23 cellular contexts compared by ENCODE assay signal in genomic region chr7:10924370-10924769, GRCh38.
"Had no signal": no experiment of that assay in that cellular context is flagged by ENCODE, and none has a peak within 500 bp of the region (broad histone marks: within the 10 kb centered on the region; RNA-seq: fewer than 3 reads in every experiment).

No MANE protein-coding gene starts in this region.

- H3K4me1 Mint-ChIP-seq: memory B cell; naive B cell; stimulated activated naive B cell treated with anti-CD40 and anti-IgM and Interleukin-4, amounts not matched to agents 10 μg/mL and 1 μg/mL and 100 μg/mL, for 72 hours had no signal

- ATAC-seq: left lobe of liver; left ventricle myocardium superior; natural killer cell treated with Interleukin-12 subunit alpha and Interleukin-12 subunit beta and Interleukin-15 and Interleukin-18, amount 100 ng/mL, for 72 hours; right lobe of liver; stimulated activated naive B cell treated with anti-CD40 and anti-IgM and Interleukin-4, amounts not matched to agents 10 μg/mL and 1 μg/mL and 100 μg/mL, for 72 hours; stimulated activated naive CD8-positive, alpha-beta T cell treated with anti-CD3 and anti-CD28 coated beads, Interleukin-15, Interleukin-2, amounts not matched to agents 100 U/mL and 50 U/mL, for 24 hours had no signal

- H3K27ac Mint-ChIP-seq: memory B cell; naive B cell; natural killer cell treated with Interleukin-12 subunit alpha and Interleukin-12 subunit beta and Interleukin-15 and Interleukin-18, amount 100 ng/mL, for 72 hours; progenitor cell of endocrine pancreas; stimulated activated naive B cell treated with anti-CD40 and anti-IgM and Interleukin-4, amounts not matched to agents 10 μg/mL and 1 μg/mL and 100 μg/mL, for 72 hours had no signal

- H3K36me3 Mint-ChIP-seq: memory B cell; naive B cell; natural killer cell treated with Interleukin-12 subunit alpha and Interleukin-12 subunit beta and Interleukin-15 and Interleukin-18, amount 100 ng/mL, for 72 hours had no signal

- H3K36me3 ChIP-seq: ovary, right atrium auricular region, right lobe of liver, stomach, thyroid gland, transverse colon, uterus had no signal

- H3K9me3 ChIP-seq: ovary, right atrium auricular region, right lobe of liver, stomach, testis, thyroid gland, transverse colon, uterus had no signal

- FAIRE-seq: kidney had no signal

- H3K27me3 Mint-ChIP-seq: memory B cell; naive B cell; natural killer cell treated with Interleukin-12 subunit alpha and Interleukin-12 subunit beta and Interleukin-15 and Interleukin-18, amount 100 ng/mL, for 72 hours; progenitor cell of endocrine pancreas; stimulated activated naive B cell treated with anti-CD40 and anti-IgM and Interleukin-4, amounts not matched to agents 10 μg/mL and 1 μg/mL and 100 μg/mL, for 72 hours had no signal

- H3K27ac ChIP-seq: ovary, right atrium auricular region, right lobe of liver, stomach, testis, thyroid gland, transverse colon, uterus had no signal

- H3K4me1 ChIP-seq: right atrium auricular region, right lobe of liver, stomach, testis, thyroid gland had no signal

- H3K27me3 ChIP-seq: ovary, right atrium auricular region, right lobe of liver, stomach, testis, thyroid gland, transverse colon, uterus had no signal

- H3K4me3 Mint-ChIP-seq: memory B cell; naive B cell; natural killer cell treated with Interleukin-12 subunit alpha and Interleukin-12 subunit beta and Interleukin-15 and Interleukin-18, amount 100 ng/mL, for 72 hours; stimulated activated naive B cell treated with anti-CD40 and anti-IgM and Interleukin-4, amounts not matched to agents 10 μg/mL and 1 μg/mL and 100 μg/mL, for 72 hours had no signal

- H3K9me3 Mint-ChIP-seq: memory B cell; naive B cell; natural killer cell treated with Interleukin-12 subunit alpha and Interleukin-12 subunit beta and Interleukin-15 and Interleukin-18, amount 100 ng/mL, for 72 hours; stimulated activated naive B cell treated with anti-CD40 and anti-IgM and Interleukin-4, amounts not matched to agents 10 μg/mL and 1 μg/mL and 100 μg/mL, for 72 hours had no signal

- DNase-seq: head of caudate nucleus; hippocampal formation; kidney; left ventricle myocardium superior; naive B cell; ovary; right lobe of liver; stimulated activated CD4-positive, alpha-beta T cell treated with anti-CD3 and anti-CD28 coated beads, Interleukin-1b, Interleukin-23, amount 100 ng/mL, for 48 hours; stimulated activated CD4-positive, alpha-beta T cell treated with anti-CD3 and anti-CD28 coated beads, Interleukin-4, amount 100 ng/mL, for 1 hour; stimulated activated naive B cell treated with anti-CD40 and anti-IgM and Interleukin-4, amounts not matched to agents 10 μg/mL and 1 μg/mL and 100 μg/mL, for 72 hours; stimulated activated naive CD8-positive, alpha-beta T cell treated with anti-CD3 and anti-CD28 coated beads, Interleukin-15, Interleukin-2, amounts not matched to agents 100 U/mL and 50 U/mL, for 24 hours; stomach; testis; thyroid gland; transverse colon; uterus had no signal

- H3K4me2 ChIP-seq: smooth muscle cell had no signal

- H3K4me3 ChIP-seq: lung, ovary, right atrium auricular region, right lobe of liver, smooth muscle cell, stomach, testis, thyroid gland, transverse colon, uterus had no signal
